1 cellular context compared by ENCODE assay signal in genomic region chr20:9572690-9573089, GRCh38.
A peak's percentile ranks its signal among the peaks of the same experiment; 100 is the strongest.
TF ChIP-seq lines count a peak whose summit lies in the region.

No MANE protein-coding gene starts in this region.

TF ChIP-seq in H1, 55 proteins besides CTCF, POLR2A, EP300 and RAD21 (continued from another document):
- TF ChIP-seq MAFK (IDR thresholded peaks at IDR 0.05; ENCODE audit: low read depth, low read length), result peak; percentile 36; the same call in 1 of the 2 replicates
- TF ChIP-seq, protein P1, sequence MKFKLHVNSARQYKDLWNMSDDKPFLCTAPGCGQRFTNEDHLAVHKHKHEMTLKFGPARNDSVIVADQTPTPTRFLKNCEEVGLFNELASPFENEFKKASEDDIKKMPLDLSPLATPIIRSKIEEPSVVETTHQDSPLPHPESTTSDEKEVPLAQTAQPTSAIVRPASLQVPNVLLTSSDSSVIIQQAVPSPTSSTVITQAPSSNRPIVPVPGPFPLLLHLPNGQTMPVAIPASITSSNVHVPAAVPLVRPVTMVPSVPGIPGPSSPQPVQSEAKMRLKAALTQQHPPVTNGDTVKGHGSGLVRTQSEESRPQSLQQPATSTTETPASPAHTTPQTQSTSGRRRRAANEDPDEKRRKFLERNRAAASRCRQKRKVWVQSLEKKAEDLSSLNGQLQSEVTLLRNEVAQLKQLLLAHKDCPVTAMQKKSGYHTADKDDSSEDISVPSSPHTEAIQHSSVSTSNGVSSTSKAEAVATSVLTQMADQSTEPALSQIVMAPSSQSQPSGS (IDR thresholded peaks at IDR 0.05; ENCODE audit: low read length), result peak; percentile 99
- TF ChIP-seq CHD2 (IDR thresholded peaks at IDR 0.05; ENCODE audit: low read length), result peak; percentile 50; the same call in 1 of the 2 replicates
- no peak for TF ChIP-seq BRCA1 (IDR thresholded peaks at IDR 0.05; ENCODE audit: low read depth, low read length)
- no peak for TF ChIP-seq KDM1A (IDR thresholded peaks at IDR 0.05; ENCODE audit: borderline replicate concordance, low read length)
- TF ChIP-seq NRF1 (IDR thresholded peaks at IDR 0.05; ENCODE audit: low read depth, low read length), result no peak
- TF ChIP-seq, protein P2, sequence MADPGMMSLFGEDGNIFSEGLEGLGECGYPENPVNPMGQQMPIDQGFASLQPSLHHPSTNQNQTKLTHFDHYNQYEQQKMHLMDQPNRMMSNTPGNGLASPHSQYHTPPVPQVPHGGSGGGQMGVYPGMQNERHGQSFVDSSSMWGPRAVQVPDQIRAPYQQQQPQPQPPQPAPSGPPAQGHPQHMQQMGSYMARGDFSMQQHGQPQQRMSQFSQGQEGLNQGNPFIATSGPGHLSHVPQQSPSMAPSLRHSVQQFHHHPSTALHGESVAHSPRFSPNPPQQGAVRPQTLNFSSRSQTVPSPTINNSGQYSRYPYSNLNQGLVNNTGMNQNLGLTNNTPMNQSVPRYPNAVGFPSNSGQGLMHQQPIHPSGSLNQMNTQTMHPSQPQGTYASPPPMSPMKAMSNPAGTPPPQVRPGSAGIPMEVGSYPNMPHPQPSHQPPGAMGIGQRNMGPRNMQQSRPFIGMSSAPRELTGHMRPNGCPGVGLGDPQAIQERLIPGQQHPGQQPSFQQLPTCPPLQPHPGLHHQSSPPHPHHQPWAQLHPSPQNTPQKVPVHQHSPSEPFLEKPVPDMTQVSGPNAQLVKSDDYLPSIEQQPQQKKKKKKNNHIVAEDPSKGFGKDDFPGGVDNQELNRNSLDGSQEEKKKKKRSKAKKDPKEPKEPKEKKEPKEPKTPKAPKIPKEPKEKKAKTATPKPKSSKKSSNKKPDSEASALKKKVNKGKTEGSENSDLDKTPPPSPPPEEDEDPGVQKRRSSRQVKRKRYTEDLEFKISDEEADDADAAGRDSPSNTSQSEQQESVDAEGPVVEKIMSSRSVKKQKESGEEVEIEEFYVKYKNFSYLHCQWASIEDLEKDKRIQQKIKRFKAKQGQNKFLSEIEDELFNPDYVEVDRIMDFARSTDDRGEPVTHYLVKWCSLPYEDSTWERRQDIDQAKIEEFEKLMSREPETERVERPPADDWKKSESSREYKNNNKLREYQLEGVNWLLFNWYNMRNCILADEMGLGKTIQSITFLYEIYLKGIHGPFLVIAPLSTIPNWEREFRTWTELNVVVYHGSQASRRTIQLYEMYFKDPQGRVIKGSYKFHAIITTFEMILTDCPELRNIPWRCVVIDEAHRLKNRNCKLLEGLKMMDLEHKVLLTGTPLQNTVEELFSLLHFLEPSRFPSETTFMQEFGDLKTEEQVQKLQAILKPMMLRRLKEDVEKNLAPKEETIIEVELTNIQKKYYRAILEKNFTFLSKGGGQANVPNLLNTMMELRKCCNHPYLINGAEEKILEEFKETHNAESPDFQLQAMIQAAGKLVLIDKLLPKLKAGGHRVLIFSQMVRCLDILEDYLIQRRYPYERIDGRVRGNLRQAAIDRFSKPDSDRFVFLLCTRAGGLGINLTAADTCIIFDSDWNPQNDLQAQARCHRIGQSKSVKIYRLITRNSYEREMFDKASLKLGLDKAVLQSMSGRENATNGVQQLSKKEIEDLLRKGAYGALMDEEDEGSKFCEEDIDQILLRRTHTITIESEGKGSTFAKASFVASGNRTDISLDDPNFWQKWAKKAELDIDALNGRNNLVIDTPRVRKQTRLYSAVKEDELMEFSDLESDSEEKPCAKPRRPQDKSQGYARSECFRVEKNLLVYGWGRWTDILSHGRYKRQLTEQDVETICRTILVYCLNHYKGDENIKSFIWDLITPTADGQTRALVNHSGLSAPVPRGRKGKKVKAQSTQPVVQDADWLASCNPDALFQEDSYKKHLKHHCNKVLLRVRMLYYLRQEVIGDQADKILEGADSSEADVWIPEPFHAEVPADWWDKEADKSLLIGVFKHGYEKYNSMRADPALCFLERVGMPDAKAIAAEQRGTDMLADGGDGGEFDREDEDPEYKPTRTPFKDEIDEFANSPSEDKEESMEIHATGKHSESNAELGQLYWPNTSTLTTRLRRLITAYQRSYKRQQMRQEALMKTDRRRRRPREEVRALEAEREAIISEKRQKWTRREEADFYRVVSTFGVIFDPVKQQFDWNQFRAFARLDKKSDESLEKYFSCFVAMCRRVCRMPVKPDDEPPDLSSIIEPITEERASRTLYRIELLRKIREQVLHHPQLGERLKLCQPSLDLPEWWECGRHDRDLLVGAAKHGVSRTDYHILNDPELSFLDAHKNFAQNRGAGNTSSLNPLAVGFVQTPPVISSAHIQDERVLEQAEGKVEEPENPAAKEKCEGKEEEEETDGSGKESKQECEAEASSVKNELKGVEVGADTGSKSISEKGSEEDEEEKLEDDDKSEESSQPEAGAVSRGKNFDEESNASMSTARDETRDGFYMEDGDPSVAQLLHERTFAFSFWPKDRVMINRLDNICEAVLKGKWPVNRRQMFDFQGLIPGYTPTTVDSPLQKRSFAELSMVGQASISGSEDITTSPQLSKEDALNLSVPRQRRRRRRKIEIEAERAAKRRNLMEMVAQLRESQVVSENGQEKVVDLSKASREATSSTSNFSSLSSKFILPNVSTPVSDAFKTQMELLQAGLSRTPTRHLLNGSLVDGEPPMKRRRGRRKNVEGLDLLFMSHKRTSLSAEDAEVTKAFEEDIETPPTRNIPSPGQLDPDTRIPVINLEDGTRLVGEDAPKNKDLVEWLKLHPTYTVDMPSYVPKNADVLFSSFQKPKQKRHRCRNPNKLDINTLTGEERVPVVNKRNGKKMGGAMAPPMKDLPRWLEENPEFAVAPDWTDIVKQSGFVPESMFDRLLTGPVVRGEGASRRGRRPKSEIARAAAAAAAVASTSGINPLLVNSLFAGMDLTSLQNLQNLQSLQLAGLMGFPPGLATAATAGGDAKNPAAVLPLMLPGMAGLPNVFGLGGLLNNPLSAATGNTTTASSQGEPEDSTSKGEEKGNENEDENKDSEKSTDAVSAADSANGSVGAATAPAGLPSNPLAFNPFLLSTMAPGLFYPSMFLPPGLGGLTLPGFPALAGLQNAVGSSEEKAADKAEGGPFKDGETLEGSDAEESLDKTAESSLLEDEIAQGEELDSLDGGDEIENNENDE (IDR thresholded peaks at IDR 0.05; ENCODE audit: insufficient replicate concordance, low read length), result peak; percentile 95
- peak; percentile 93 for TF ChIP-seq JUN (IDR thresholded peaks at IDR 0.05; ENCODE audit: low read depth, low read length)
